In the genomic region with DNA sequence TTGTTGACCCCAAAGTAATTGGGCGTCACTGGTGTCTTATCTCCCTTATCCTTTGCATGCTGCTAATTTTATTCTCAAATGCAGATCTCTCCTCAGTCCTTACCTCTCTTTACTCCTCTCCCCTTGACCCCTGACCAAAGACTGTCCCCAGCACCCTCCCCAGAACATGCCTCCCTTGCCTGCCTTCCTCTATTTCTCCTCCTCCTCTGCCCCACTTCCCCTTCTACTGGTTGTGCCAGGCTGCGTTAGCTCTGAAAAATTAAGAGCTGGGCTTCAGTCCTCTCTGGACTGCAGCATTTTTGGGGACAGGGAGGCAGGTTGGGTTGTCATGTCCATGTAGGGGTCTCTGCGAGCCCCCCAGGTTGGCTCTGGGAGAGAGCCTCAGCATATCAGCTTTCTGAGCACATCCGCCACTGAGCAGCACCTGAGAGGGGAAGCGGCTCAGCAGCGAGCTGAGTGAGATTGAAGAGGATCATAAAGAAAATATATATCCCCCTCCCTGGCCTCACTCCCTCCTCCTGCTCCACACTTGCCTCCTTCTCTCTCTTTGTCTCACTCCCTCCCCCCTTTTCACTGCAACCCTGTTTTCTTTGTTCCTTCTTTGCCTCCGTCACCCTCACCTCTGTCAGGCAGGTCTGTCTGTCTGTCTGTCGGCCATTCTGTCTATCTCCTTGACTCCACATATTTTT, we compare ENCODE assay signal across 29 cellular contexts. TPM values are rescaled to one million over a fixed set of nuclear protein-coding genes. Genes with fewer than 3 reads are reported as not detected.
DNase-seq lines count a peak whose midpoint lies in the region; ATAC-seq and TF ChIP-seq lines count a peak whose summit lies in the region.
"Had no signal": no experiment of that assay in that cellular context is flagged by ENCODE, and none has a peak within 500 bp of the region (broad histone marks: within the 10 kb centered on the region; RNA-seq: fewer than 3 reads in every experiment).

No MANE protein-coding gene starts in this region.

- no peaks in the 10 kb centered on the region for H4K20me1 ChIP-seq in Karpas-422 (ENCODE audit: insufficient read depth, low read depth, low read length)
- no peaks in the 10 kb centered on the region for H4K20me1 ChIP-seq in OCI-LY1 (ENCODE audit: insufficient read depth, low read length)

- peak overlapping the region; percentile 65 for H3K27ac Mint-ChIP-seq in endothelial cell (ENCODE audit: unreplicated experiment)
- H3K27ac Mint-ChIP-seq: HFFc6 had no signal

- no peak overlapping the region for H3K4me3 ChIP-seq in Karpas-422 (ENCODE audit: low read length)
- H3K4me3 ChIP-seq in OCI-LY1 (ENCODE audit: low read depth, low read length, poor library complexity, severe bottlenecking) = peak overlapping the region; percentile 66
- H3K4me3 ChIP-seq: lung, sigmoid colon had no signal

- 0 out of 2 replicates have a peak, but pooled peaks cover 7% of the 10 kb centered on the region for H3F3A ChIP-seq in OCI-LY1 (ENCODE audit: insufficient read depth, low read length)

- H2AFZ ChIP-seq in Karpas-422 (ENCODE audit: low read length) = no peak overlapping the region
- no peak overlapping the region for H2AFZ ChIP-seq in OCI-LY1 (ENCODE audit: low read length)

- H3K9me3 Mint-ChIP-seq in endothelial cell (ENCODE audit: unreplicated experiment) = no peaks in the 10 kb centered on the region
- H3K9me3 Mint-ChIP-seq: HFFc6, neural crest cell had no signal

- peaks cover 27% of the 10 kb centered on the region for H3K4me1 Mint-ChIP-seq in endothelial cell (ENCODE audit: unreplicated experiment)

- H3K27me3 ChIP-seq in Karpas-422 (ENCODE audit: low read length) = no peaks in the 10 kb centered on the region
- H3K27me3 ChIP-seq in OCI-LY1 (ENCODE audit: insufficient read depth, low read length) = no peaks in the 10 kb centered on the region

- H3K4me2 ChIP-seq in Karpas-422 (ENCODE audit: low read depth, low read length, poor library complexity, severe bottlenecking) = no peak overlapping the region
- peak overlapping the region; percentile 76 for H3K4me2 ChIP-seq in OCI-LY1 (ENCODE audit: low read length)
- H3K4me2 ChIP-seq: KMS-11, SK-N-SH had no signal

- ATAC-seq in GM18517 (IDR thresholded peaks at IDR 0.05; ENCODE audit: unreplicated experiment) = no peak

- no peak overlapping the region for H3K4me3 Mint-ChIP-seq in endothelial cell (ENCODE audit: unreplicated experiment)
- H3K4me3 Mint-ChIP-seq: HFFc6 had no signal

- H3K27ac ChIP-seq in Karpas-422 (ENCODE audit: low read length) (no peak overlapping the region), OCI-LY1 (ENCODE audit: low read depth, low read length, poor library complexity, severe bottlenecking) (peak overlapping the region; percentile 48)
- H3K27ac ChIP-seq: brain microvascular endothelial cell, epithelial cell of prostate, KMS-11, sigmoid colon had no signal

- no peaks in the 10 kb centered on the region for H3K9me3 ChIP-seq in Karpas-422 (ENCODE audit: low read length)
- no peaks in the 10 kb centered on the region for H3K9me3 ChIP-seq in OCI-LY1 (ENCODE audit: low read length)
- H3K9me3 ChIP-seq: sigmoid colon, SK-N-SH had no signal

- intact Hi-C loops in posterior vena cava (cut with DNase I) = no loop called here

- H3K36me3 Mint-ChIP-seq in endothelial cell (ENCODE audit: low read depth, unreplicated experiment) = peaks cover 14% of the 10 kb centered on the region

- no peak for TF ChIP-seq CTCF in OCI-LY1 (IDR thresholded peaks at IDR 0.05; ENCODE audit: low read length)
- TF ChIP-seq CTCF in endothelial cell (IDR thresholded peaks at IDR 0.05; ENCODE audit: unreplicated experiment) = no peak

- H3K9ac ChIP-seq in Karpas-422 (ENCODE audit: low read length) = peak overlapping the region; percentile 35; the same call in 1 of the 2 replicates
- H3K9ac ChIP-seq in OCI-LY1 (ENCODE audit: low read length) = peak overlapping the region; percentile 44; the same call in 1 of the 2 replicates
- H3K9ac ChIP-seq: KMS-11, SK-N-SH had no signal

- H3K79me2 ChIP-seq in Karpas-422 (ENCODE audit: low read length) = no peaks in the 10 kb centered on the region
- H3K79me2 ChIP-seq in OCI-LY1 (ENCODE audit: insufficient read depth, low read length) = no peaks in the 10 kb centered on the region

- DNase-seq in Karpas-422 (no peak), endothelial cell (ENCODE audit: low spot score) (no peak), posterior vena cava (ENCODE audit: low spot score) (peak; percentile 25), iPS-NIHi11 (ENCODE audit: low spot score) (no peak), DMS 273 (lab: John Stamatoyannopoulos, UW; ENCODE audit: unreplicated experiment) (no peak)
- DNase-seq: activated CD4-positive, alpha-beta T cell treated with anti-CD3 and anti-CD28 coated beads for 4 hours; activated gamma-delta T cell; activated T-cell treated with anti-CD3 and anti-CD28 coated beads, Interleukin-2, amount 50 U/mL, for 1 hour; brain microvascular endothelial cell; Calu3; DND-41; HFFc6; kidney glomerular epithelial cell; NCI-H1048; NCI-H187; NCI-H526; sigmoid colon; SK-N-SH; stimulated activated naive CD4-positive, alpha-beta T cell; T-helper 2 cell had no signal

- H3K9me2 ChIP-seq in Karpas-422 (replicated peaks; ENCODE audit: insufficient read depth, low read length) (no peaks in the 10 kb centered on the region), OCI-LY1 (ENCODE audit: low read depth, low read length) (no peaks in the 10 kb centered on the region)
- H3K9me2 ChIP-seq: SK-N-SH had no signal

- peaks cover 42% of the 10 kb centered on the region for H3K4me1 ChIP-seq in Karpas-422 (ENCODE audit: low read length)
- H3K4me1 ChIP-seq in OCI-LY1 (ENCODE audit: insufficient read depth, low read length, severe bottlenecking) = peaks cover 58% of the 10 kb centered on the region

- H3K27me3 Mint-ChIP-seq in endothelial cell (ENCODE audit: unreplicated experiment) = peaks cover 19% of the 10 kb centered on the region

- H3K36me3 ChIP-seq in Karpas-422 (ENCODE audit: insufficient read depth, low read length) = no peaks in the 10 kb centered on the region
- H3K36me3 ChIP-seq in OCI-LY1 (ENCODE audit: insufficient read depth, low read length) = peaks cover 11% of the 10 kb centered on the region; the same call in 1 of the 2 replicates
- H3K36me3 ChIP-seq: brain microvascular endothelial cell, sigmoid colon had no signal

RNA-seq across cellular contexts. Expression of gene CISTR, which starts 6.4 kb away (rescaled TPM):
- not detected in 2 replicates for total RNA-seq in Karpas-422 (2014; rRNA removed; shearing (Covaris generic); ENCODE audit: low replicate concordance)
- total RNA-seq in endothelial cell (ENCODE audit: unreplicated experiment) = 1.4 TPM
- total RNA-seq in posterior vena cava = not detected
- total RNA-seq: Calu3, cerebellum, HFFc6, lung, mucosa of gallbladder, sigmoid colon, temporal lobe had no signal

RNA-seq across cellular contexts. Expression of gene CALCOCO1, which starts 31.0 kb away (rescaled TPM):
- total RNA-seq in Karpas-422 (2014; rRNA removed; shearing (Covaris generic); ENCODE audit: low replicate concordance) = 28.7 and 32.5 TPM in 2 replicates
- 144 TPM for total RNA-seq in endothelial cell (ENCODE audit: unreplicated experiment)
- total RNA-seq in posterior vena cava = 100 to 1,000 TPM; 124 to 131 TPM
